In the genomic region with DNA sequence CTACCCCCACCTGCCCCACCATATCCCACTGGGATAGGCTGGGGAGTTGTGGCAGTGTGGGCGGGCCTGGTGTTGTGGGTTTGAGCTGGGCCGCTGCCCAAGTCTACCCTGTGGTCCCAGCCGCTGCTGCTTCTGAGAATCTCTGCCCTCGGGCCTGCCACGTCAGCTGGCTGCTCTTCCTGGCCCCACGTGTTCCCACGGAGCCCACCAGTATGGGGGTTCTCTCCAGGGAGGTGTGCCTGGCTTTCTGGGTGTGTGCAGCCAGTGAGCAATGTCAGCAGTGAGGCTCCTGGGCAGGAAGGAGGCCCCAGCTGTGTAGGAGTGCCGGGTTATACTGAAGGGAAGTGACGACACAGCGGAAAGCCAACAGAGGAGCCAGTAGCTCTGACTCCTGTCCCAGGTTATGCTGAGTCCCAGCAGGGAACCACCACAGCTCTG, we compare ENCODE assay signal across 8 cellular contexts. TPM values are rescaled to one million over a fixed set of nuclear protein-coding genes. Genes with fewer than 3 reads are reported as not detected.
A peak's percentile ranks its signal among the peaks of the same experiment; 100 is the strongest.
DNase-seq lines count a peak whose midpoint lies in the region; ATAC-seq lines count a peak whose summit lies in the region.

No MANE protein-coding gene starts in this region.

- peaks cover 29% of the 10 kb centered on the region for H3K36me3 Mint-ChIP-seq in activated naive CD4-positive, alpha-beta T cell treated with anti-CD3 and anti-CD28 coated beads, Interleukin-2, amount 10 ng/mL, durations not matched to agents 7 days and 5 days

- H3K4me3 Mint-ChIP-seq in activated naive CD4-positive, alpha-beta T cell treated with anti-CD3 and anti-CD28 coated beads, Interleukin-2, amount 10 ng/mL, durations not matched to agents 7 days and 5 days: peak overlapping the region; percentile 73

- intact Hi-C loops in left ventricle myocardium superior (cut with micrococcal nuclease): no loop called here

- in situ Hi-C loops in SK-MEL-5 (cut with HindIII; ENCODE audit: low pct_unique_long_range_greater_than_20kb, low sequenced_read_pairs): no loop called here

- ATAC-seq in GM18498 (IDR thresholded peaks at IDR 0.05; ENCODE audit: unreplicated experiment): peak; percentile 52
- ATAC-seq in HG02970 (IDR thresholded peaks at IDR 0.05; ENCODE audit: low FRiP score, unreplicated experiment): peak; percentile 29
- ATAC-seq in left ventricle myocardium superior: peak; percentile 34

- CTCF ChIA-PET in activated naive CD4-positive, alpha-beta T cell treated with anti-CD3 and anti-CD28 coated beads, Interleukin-2, amount 10 ng/mL, durations not matched to agents 7 days and 5 days (lab: Charles Lee): interaction anchor here (0.7 to 5.1 kb wide), 21 partner anchors 9 to 124 kb away, joined by 3 to 112 read pairs (median 6); partner anchors contain the start of genes GNAI2, LSMEM2 and SEMA3B

- peaks cover 79% of the 10 kb centered on the region for H3K4me1 Mint-ChIP-seq in activated naive CD4-positive, alpha-beta T cell treated with anti-CD3 and anti-CD28 coated beads, Interleukin-2, amount 10 ng/mL, durations not matched to agents 7 days and 5 days

- DNase-seq in SK-MEL-5 (ENCODE audit: low read depth, low spot score) (peak; percentile 60), left ventricle myocardium superior (no peak), smooth muscle cell of the brain vasculature (ENCODE audit: low read depth, low spot score) (peak; percentile 80), cerebellum (ENCODE audit: low spot score) (no peak), D341Med (ENCODE audit: low spot score) (no peak)
- DNase-seq in activated naive CD4-positive, alpha-beta T cell treated with anti-CD3 and anti-CD28 coated beads, Interleukin-2, amount 10 ng/mL, durations not matched to agents 7 days and 5 days: peak; percentile 90

- no peaks in the 10 kb centered on the region for H3K9me3 Mint-ChIP-seq in activated naive CD4-positive, alpha-beta T cell treated with anti-CD3 and anti-CD28 coated beads, Interleukin-2, amount 10 ng/mL, durations not matched to agents 7 days and 5 days

- H3K27me3 Mint-ChIP-seq in activated naive CD4-positive, alpha-beta T cell treated with anti-CD3 and anti-CD28 coated beads, Interleukin-2, amount 10 ng/mL, durations not matched to agents 7 days and 5 days: no peaks in the 10 kb centered on the region

- peak overlapping the region; percentile 93 for H3K27ac Mint-ChIP-seq in activated naive CD4-positive, alpha-beta T cell treated with anti-CD3 and anti-CD28 coated beads, Interleukin-2, amount 10 ng/mL, durations not matched to agents 7 days and 5 days

RNA-seq across cellular contexts. Expression of gene GNAI2, which starts 10.5 kb away (rescaled TPM):
- total RNA-seq in SK-MEL-5 (2014; rRNA removed; shearing (Covaris generic)): 73.8 and 77.3 TPM in 2 replicates
- polyA plus RNA-seq in SK-MEL-5 (2015; cell fraction: cytosol; rRNA removed): 114 and 150 TPM in 2 replicates
- polyA plus RNA-seq in SK-MEL-5 (2015; cell fraction: nucleus; rRNA removed): 34.3 and 42.2 TPM in 2 replicates
- total RNA-seq in left ventricle myocardium superior (137 TPM), cerebellum (63.8 TPM)

RNA-seq across cellular contexts. Expression of gene SEMA3B, which starts 22.4 kb away (rescaled TPM):
- total RNA-seq in SK-MEL-5 (2014; rRNA removed; shearing (Covaris generic)): 0.85 and 0.96 TPM in 2 replicates
- polyA plus RNA-seq in SK-MEL-5 (2015; cell fraction: cytosol; rRNA removed): 1.9 and 2.9 TPM in 2 replicates
- polyA plus RNA-seq in SK-MEL-5 (2015; cell fraction: nucleus; rRNA removed): 18.0 and 29.7 TPM in 2 replicates
- total RNA-seq in left ventricle myocardium superior: 20.6 TPM
- 3.4 TPM for total RNA-seq in cerebellum

RNA-seq across cellular contexts. Expression of gene LSMEM2, which starts 32.4 kb away (rescaled TPM):
- not detected in 2 replicates for total RNA-seq in SK-MEL-5 (2014; rRNA removed; shearing (Covaris generic))
- not detected in 2 replicates for polyA plus RNA-seq in SK-MEL-5 (2015; cell fraction: cytosol; rRNA removed)
- polyA plus RNA-seq in SK-MEL-5 (2015; cell fraction: nucleus; rRNA removed): 0.12 TPM in 1 of 2 replicates, not detected in the other
- total RNA-seq in left ventricle myocardium superior (31.6 TPM), cerebellum (0.36 TPM)

RNA-seq across cellular contexts. Expression of gene SLC38A3, which starts 41.5 kb away (rescaled TPM):
- 0.13 and 0.42 TPM in 2 replicates for total RNA-seq in SK-MEL-5 (2014; rRNA removed; shearing (Covaris generic))
- not detected in 2 replicates for polyA plus RNA-seq in SK-MEL-5 (2015; cell fraction: cytosol; rRNA removed)
- polyA plus RNA-seq in SK-MEL-5 (2015; cell fraction: nucleus; rRNA removed): 0.22 TPM in 1 of 2 replicates, not detected in the other
- total RNA-seq in left ventricle myocardium superior (10.4 TPM), cerebellum (6.2 TPM)

RNA-seq across cellular contexts. Expression of gene IFRD2, which starts 45.7 kb away (rescaled TPM):
- 80.5 and 80.7 TPM in 2 replicates for total RNA-seq in SK-MEL-5 (2014; rRNA removed; shearing (Covaris generic))
- polyA plus RNA-seq in SK-MEL-5 (2015; cell fraction: cytosol; rRNA removed): 109 and 111 TPM in 2 replicates
- polyA plus RNA-seq in SK-MEL-5 (2015; cell fraction: nucleus; rRNA removed): 533 and 550 TPM in 2 replicates
- total RNA-seq in left ventricle myocardium superior (79.3 TPM), cerebellum (19.3 TPM)

Comparison
In these comparisons a context has a peak if more than half of its experiments do, and no peak if none do; other contexts are left out.
1. DNase-seq: peak in SK-MEL-5 (single experiment), activated naive CD4-positive, alpha-beta T cell treated with anti-CD3 and anti-CD28 coated beads, Interleukin-2, amount 10 ng/mL, durations not matched to agents 7 days and 5 days (single experiment) and smooth muscle cell of the brain vasculature (single experiment); none in left ventricle myocardium superior (single experiment), cerebellum (single experiment) and D341Med (single experiment).
2. RNA of gene LSMEM2, which starts 32.4 kb away (total RNA-seq): 31.6 TPM in left ventricle myocardium superior (single experiment); 0.36 TPM in cerebellum (single experiment) and not detected in SK-MEL-5; every median in the first group is over 10 times any median in the second.
3. Peak in every context shown above with its lines, with median percentiles within 50 percentile points of each other: ATAC-seq.